8 cellular contexts compared by ENCODE assay signal in genomic region chr16:85029413-85029794, GRCh38. TPM values are rescaled to one million over a fixed set of nuclear protein-coding genes. Genes with fewer than 3 reads are reported as not detected.
DNase-seq lines count a peak whose midpoint lies in the region; ATAC-seq and TF ChIP-seq lines count a peak whose summit lies in the region.

No MANE protein-coding gene starts in this region.

- peaks cover 33% of the 10 kb centered on the region for H3F3A ChIP-seq in PC-9 (ENCODE audit: insufficient read depth, low read depth)

- peak overlapping the region; percentile 94 for H3K27ac Mint-ChIP-seq in activated naive CD4-positive, alpha-beta T cell treated with anti-CD3 and anti-CD28 coated beads, Interleukin-2, amount 10 ng/mL, durations not matched to agents 7 days and 5 days

- DNase-seq in GM19238 (ENCODE audit: insufficient read length, low spot score) (peak; percentile 47), PC-9 (peak in 1 of 2 experiments; percentile 82), iris pigment epithelial cell (ENCODE audit: low read depth) (peak; percentile 42), NCI-H2227 (lab: John Stamatoyannopoulos, UW; ENCODE audit: unreplicated experiment) (no peak), NCI-H510A treated with DMSO at 0.1 percent for 48 hours (lab: John Stamatoyannopoulos, UW) (no peak), left lobe of liver (ENCODE audit: low spot score) (no peak)
- DNase-seq in activated naive CD4-positive, alpha-beta T cell treated with anti-CD3 and anti-CD28 coated beads, Interleukin-2, amount 10 ng/mL, durations not matched to agents 7 days and 5 days, result peak; percentile 61
- DNase-seq in stimulated activated CD8-positive, alpha-beta memory T cell treated with anti-CD3 and anti-CD28 coated beads, Interleukin-15, amount 100 ng/mL, for 48 hours (ENCODE audit: low read depth in 2 of 2), result peak; percentile 40 to 45

- no peaks in the 10 kb centered on the region for H3K9me3 ChIP-seq in PC-9 (ENCODE audit: insufficient read depth, low read depth)

- no peaks in the 10 kb centered on the region for H3K79me2 ChIP-seq in PC-9 (ENCODE audit: low read depth)

- H3K4me1 ChIP-seq in PC-9 (replicated peaks; ENCODE audit: insufficient read depth), result peaks cover 52% of the 10 kb centered on the region

- H4K20me1 ChIP-seq in PC-9 (ENCODE audit: insufficient read depth), result peaks cover 5% of the 10 kb centered on the region; the same call in 1 of the 2 replicates

- H3K27me3 Mint-ChIP-seq in activated naive CD4-positive, alpha-beta T cell treated with anti-CD3 and anti-CD28 coated beads, Interleukin-2, amount 10 ng/mL, durations not matched to agents 7 days and 5 days, result peaks cover 3% of the 10 kb centered on the region

- H3K4me3 ChIP-seq in PC-9, result peak overlapping the region; percentile 93; the same call in 1 of the 2 replicates

- TF ChIP-seq CTCF in PC-9 (conservative IDR thresholded peaks at IDR 0.05), result no peak

- CTCF ChIA-PET in PC-9 (lab: Charles Lee), result no interaction called here
- CTCF ChIA-PET in activated naive CD4-positive, alpha-beta T cell treated with anti-CD3 and anti-CD28 coated beads, Interleukin-2, amount 10 ng/mL, durations not matched to agents 7 days and 5 days (lab: Charles Lee), result no interaction called here

- peaks cover 42% of the 10 kb centered on the region for H3K4me1 Mint-ChIP-seq in activated naive CD4-positive, alpha-beta T cell treated with anti-CD3 and anti-CD28 coated beads, Interleukin-2, amount 10 ng/mL, durations not matched to agents 7 days and 5 days

- peak overlapping the region; percentile 87 for H3K4me3 Mint-ChIP-seq in activated naive CD4-positive, alpha-beta T cell treated with anti-CD3 and anti-CD28 coated beads, Interleukin-2, amount 10 ng/mL, durations not matched to agents 7 days and 5 days

- peak overlapping the region; percentile 95 for H3K4me2 ChIP-seq in PC-9

- peak overlapping the region; percentile 73 for H3K27ac ChIP-seq in PC-9

- H3K9me3 Mint-ChIP-seq in activated naive CD4-positive, alpha-beta T cell treated with anti-CD3 and anti-CD28 coated beads, Interleukin-2, amount 10 ng/mL, durations not matched to agents 7 days and 5 days, result no peaks in the 10 kb centered on the region

- H3K36me3 Mint-ChIP-seq in activated naive CD4-positive, alpha-beta T cell treated with anti-CD3 and anti-CD28 coated beads, Interleukin-2, amount 10 ng/mL, durations not matched to agents 7 days and 5 days, result no peaks in the 10 kb centered on the region

- H3K9me2 ChIP-seq in PC-9 (ENCODE audit: insufficient read depth), result no peaks in the 10 kb centered on the region

- no peaks in the 10 kb centered on the region for H3K36me3 ChIP-seq in PC-9 (ENCODE audit: low read depth)

- no TSS peak for BruUV-seq in PC-9 (replicated peaks; lab: Mats Ljungman, UMichigan)

- POLR2A ChIA-PET in PC-9 (lab: Charles Lee; ENCODE audit: unreplicated experiment), result no interaction called here

- ATAC-seq in left lobe of liver, result no peak

- intact Hi-C loops in PC-9 (cut with micrococcal nuclease; ENCODE audit: unreplicated experiment), result loop anchor here (5.0 kb wide), 1 partner anchor 37 kb away; no protein-coding TSS in a partner anchor

- no peak overlapping the region for H2AFZ ChIP-seq in PC-9

- H3K27me3 ChIP-seq in PC-9 (ENCODE audit: insufficient read depth, low read depth), result no peaks in the 10 kb centered on the region

RNA-seq across cellular contexts. Expression of gene KIAA0513, which starts 1.8 kb away (rescaled TPM):
- total RNA-seq in PC-9 (2021) (4.2 and 4.3 TPM in 2 replicates), left lobe of liver (5.0 TPM)

RNA-seq across cellular contexts. Expression of gene ZDHHC7, which starts 18.1 kb away (rescaled TPM):
- 79.3 and 85.1 TPM in 2 replicates for total RNA-seq in PC-9 (2021)
- 14.5 TPM for total RNA-seq in left lobe of liver

Comparison
In these comparisons a context has a peak if more than half of its experiments do, and no peak if none do; other contexts are left out.
1. DNase-seq: peak in GM19238 (single experiment), activated naive CD4-positive, alpha-beta T cell treated with anti-CD3 and anti-CD28 coated beads, Interleukin-2, amount 10 ng/mL, durations not matched to agents 7 days and 5 days (single experiment), iris pigment epithelial cell (single experiment) and stimulated activated CD8-positive, alpha-beta memory T cell treated with anti-CD3 and anti-CD28 coated beads, Interleukin-15, amount 100 ng/mL, for 48 hours (2 of 2); none in NCI-H2227 (single experiment), NCI-H510A treated with DMSO at 0.1 percent for 48 hours (single experiment) and left lobe of liver (single experiment).